In the genomic region with DNA sequence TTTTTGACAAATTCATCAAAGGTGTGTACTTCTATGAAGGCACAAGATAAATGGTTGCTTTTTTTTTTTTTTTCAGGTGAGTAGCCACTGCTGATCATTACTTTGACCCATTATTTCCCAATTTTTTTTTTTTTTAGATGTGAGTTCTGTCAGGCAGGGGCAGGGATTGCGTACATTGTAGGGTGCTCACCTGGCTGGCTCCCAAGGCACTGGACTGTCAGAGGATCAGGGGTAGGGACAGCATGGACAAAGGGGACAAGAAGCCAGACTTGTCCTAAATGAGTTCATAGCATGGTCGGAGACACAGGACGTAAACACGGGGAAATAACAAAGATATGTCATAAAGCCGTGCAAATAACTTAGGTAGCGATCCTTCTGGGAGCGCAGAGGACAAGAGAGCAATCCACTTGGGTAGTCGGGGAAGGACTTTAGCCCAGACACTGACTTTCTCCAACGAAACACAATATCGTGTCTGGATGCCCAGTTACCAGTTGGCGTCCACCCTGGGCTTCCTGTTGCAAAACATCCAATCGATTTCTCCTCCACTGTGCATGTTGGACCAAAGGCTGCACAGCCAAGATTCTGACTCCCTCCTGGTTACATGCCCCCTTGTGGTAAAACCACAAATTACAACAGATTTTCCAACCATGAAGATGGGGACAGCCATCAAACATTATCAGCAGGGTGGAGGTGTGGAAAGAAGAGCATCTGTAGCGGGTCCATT, we compare ENCODE assay signal across 10 cellular contexts. TPM values are rescaled to one million over a fixed set of nuclear protein-coding genes. Genes with fewer than 3 reads are reported as not detected.
DNase-seq lines count a peak whose midpoint lies in the region; ATAC-seq, FAIRE-seq and TF ChIP-seq lines count a peak whose summit lies in the region.
"Had no signal": no experiment of that assay in that cellular context is flagged by ENCODE, and none has a peak within 500 bp of the region (broad histone marks: within the 10 kb centered on the region; RNA-seq: fewer than 3 reads in every experiment).

No MANE protein-coding gene starts in this region.

- H3K4me2 ChIP-seq in keratinocyte (ENCODE audit: control insufficient read depth, extremely low read depth, insufficient read depth, low read depth, low read length): no peak overlapping the region

- no peak for FAIRE-seq in keratinocyte (lab: Jason Lieb, UNC)

- no peak overlapping the region for H2AFZ ChIP-seq in keratinocyte (ENCODE audit: control insufficient read depth, low read length)

- TF ChIP-seq CTCF in keratinocyte (optimal IDR thresholded peaks at IDR 0.05 in 1 of 3, IDR thresholded peaks at IDR 0.05 in 1 of 3, conservative IDR thresholded peaks at IDR 0.05 in 1 of 3; ENCODE audit: extremely low read depth in 1 of 3, insufficient read depth in 2 of 3, low read length in 3 of 3): peak; percentile 49 to 60 (median 57)

- dilution Hi-C loops in keratinocyte (cut with MboI; ENCODE audit: extremely low pct_ligation_motif_present, low sequenced_read_pairs): no loop called here

- TF ChIP-seq RAD21 in Ishikawa (IDR thresholded peaks at IDR 0.05; ENCODE audit: low read depth): peak; percentile 58

- no peak overlapping the region for H3K27ac Mint-ChIP-seq in activated CD4-positive, alpha-beta memory T cell treated with anti-CD3 and anti-CD28 coated beads for 36 hours
- H3K27ac Mint-ChIP-seq in activated naive CD8-positive, alpha-beta T cell treated with anti-CD3 and anti-CD28 coated beads, Interleukin-2, amount 50 U/mL, for 24 hours: no peak overlapping the region
- H3K27ac Mint-ChIP-seq: memory B cell; T-helper 1 cell treated with Interleukin-12 subunit alpha and Interleukin-12 subunit beta and Interleukin-4 antibody, amounts not matched to agents 30 μg/mL and 1 μg/mL, for 36 hours had no signal

- H3K4me1 Mint-ChIP-seq in activated CD4-positive, alpha-beta memory T cell treated with anti-CD3 and anti-CD28 coated beads for 36 hours (ENCODE audit: low read depth): peaks cover 17% of the 10 kb centered on the region
- H3K4me1 Mint-ChIP-seq in activated naive CD8-positive, alpha-beta T cell treated with anti-CD3 and anti-CD28 coated beads, Interleukin-2, amount 50 U/mL, for 24 hours: peaks cover 28% of the 10 kb centered on the region

- no peak for TF ChIP-seq EP300 in Ishikawa (IDR thresholded peaks at IDR 0.05; ENCODE audit: borderline replicate concordance)

- CTCF ChIA-PET in activated CD4-positive, alpha-beta memory T cell treated with anti-CD3 and anti-CD28 coated beads for 36 hours (lab: Charles Lee): interaction anchor here (0.8 to 3.7 kb wide), 8 partner anchors 11 to 223 kb away, joined by 3 to 49 read pairs (median 6); no protein-coding TSS in a partner anchor

- no peak overlapping the region for H3K27ac ChIP-seq in keratinocyte (ENCODE audit: control insufficient read depth, insufficient read depth, low read length)

- H3K27me3 Mint-ChIP-seq in activated CD4-positive, alpha-beta memory T cell treated with anti-CD3 and anti-CD28 coated beads for 36 hours: no peaks in the 10 kb centered on the region
- peaks cover 2% of the 10 kb centered on the region for H3K27me3 Mint-ChIP-seq in activated naive CD8-positive, alpha-beta T cell treated with anti-CD3 and anti-CD28 coated beads, Interleukin-2, amount 50 U/mL, for 24 hours
- H3K27me3 Mint-ChIP-seq: memory B cell had no signal

- ATAC-seq in activated naive CD8-positive, alpha-beta T cell treated with anti-CD3 and anti-CD28 coated beads, Interleukin-2, amount 50 U/mL, for 24 hours: no peak
- no peak for ATAC-seq in HG03095 (IDR thresholded peaks at IDR 0.05; ENCODE audit: unreplicated experiment)

- no peaks in the 10 kb centered on the region for H3K9me3 Mint-ChIP-seq in activated CD4-positive, alpha-beta memory T cell treated with anti-CD3 and anti-CD28 coated beads for 36 hours
- H3K9me3 Mint-ChIP-seq in activated naive CD8-positive, alpha-beta T cell treated with anti-CD3 and anti-CD28 coated beads, Interleukin-2, amount 50 U/mL, for 24 hours: no peaks in the 10 kb centered on the region
- H3K9me3 Mint-ChIP-seq: memory B cell; T-helper 1 cell treated with Interleukin-12 subunit alpha and Interleukin-12 subunit beta and Interleukin-4 antibody, amounts not matched to agents 30 μg/mL and 1 μg/mL, for 36 hours had no signal

- H3K4me1 ChIP-seq in keratinocyte (ENCODE audit: control insufficient read depth, extremely low read depth, insufficient read depth, low read length): peaks cover 10% of the 10 kb centered on the region

- DNase-seq in NCI-H1417 (lab: John Stamatoyannopoulos, UW) (peak in 2 of 3 experiments; percentile 33 to 43), NCI-H1417 treated with DMSO at 0.1 percent for 48 hours (lab: John Stamatoyannopoulos, UW) (no peak), keratinocyte (ENCODE audit: low read depth, low spot score) (no peak)
- peak; percentile 20 for DNase-seq in activated CD4-positive, alpha-beta memory T cell treated with anti-CD3 and anti-CD28 coated beads for 36 hours
- no peak for DNase-seq in activated effector memory CD4-positive, alpha-beta T cell treated with anti-CD3 and anti-CD28 coated beads, Interleukin-2, amount 50 U/mL, for 16 hours
- DNase-seq in activated naive CD8-positive, alpha-beta T cell treated with anti-CD3 and anti-CD28 coated beads, Interleukin-2, amount 50 U/mL, for 24 hours: no peak

- H3K36me3 Mint-ChIP-seq in activated CD4-positive, alpha-beta memory T cell treated with anti-CD3 and anti-CD28 coated beads for 36 hours: no peaks in the 10 kb centered on the region
- no peaks in the 10 kb centered on the region for H3K36me3 Mint-ChIP-seq in activated naive CD8-positive, alpha-beta T cell treated with anti-CD3 and anti-CD28 coated beads, Interleukin-2, amount 50 U/mL, for 24 hours (ENCODE audit: low read depth)

- no peaks in the 10 kb centered on the region for H4K20me1 ChIP-seq in keratinocyte (ENCODE audit: control insufficient read depth, extremely low read depth, insufficient read depth, low read length)

- H3K4me3 Mint-ChIP-seq in activated CD4-positive, alpha-beta memory T cell treated with anti-CD3 and anti-CD28 coated beads for 36 hours: no peak overlapping the region
- H3K4me3 Mint-ChIP-seq in activated naive CD8-positive, alpha-beta T cell treated with anti-CD3 and anti-CD28 coated beads, Interleukin-2, amount 50 U/mL, for 24 hours: no peak overlapping the region
- H3K4me3 Mint-ChIP-seq: memory B cell; T-helper 1 cell treated with Interleukin-12 subunit alpha and Interleukin-12 subunit beta and Interleukin-4 antibody, amounts not matched to agents 30 μg/mL and 1 μg/mL, for 36 hours had no signal

- no peaks in the 10 kb centered on the region for H3K79me2 ChIP-seq in keratinocyte (ENCODE audit: control insufficient read depth, insufficient read depth, low read length)

- H3K9ac ChIP-seq in keratinocyte (ENCODE audit: control insufficient read depth, extremely low read depth, insufficient read depth, low read length): no peak overlapping the region

- POLR2A ChIA-PET in activated CD4-positive, alpha-beta memory T cell treated with anti-CD3 and anti-CD28 coated beads for 36 hours (lab: Charles Lee): no interaction called here

- no peaks in the 10 kb centered on the region for H3K9me1 ChIP-seq in keratinocyte (ENCODE audit: control insufficient read depth, extremely low read depth, insufficient read depth, low read length)

- intact Hi-C loops in activated CD4-positive, alpha-beta memory T cell treated with anti-CD3 and anti-CD28 coated beads for 36 hours (cut with micrococcal nuclease): loop anchor here (1.0 kb wide), 1 partner anchor 203 kb away; no protein-coding TSS in a partner anchor

- no peak overlapping the region for H3K4me3 ChIP-seq in keratinocyte (ENCODE audit: control insufficient read depth in 2 of 3, extremely low read depth in 1 of 3, insufficient read depth in 2 of 3, low read depth in 1 of 3, low read length in 3 of 3)

- H3K36me3 ChIP-seq in keratinocyte (ENCODE audit: control insufficient read depth in 2 of 2, extremely low read depth in 1 of 2, insufficient read depth in 2 of 2, low read length in 2 of 2): no peaks in the 10 kb centered on the region

- H3K9me3 ChIP-seq in keratinocyte (ENCODE audit: control insufficient read depth, low read depth, low read length): no peaks in the 10 kb centered on the region

- no peaks in the 10 kb centered on the region for H3K27me3 ChIP-seq in keratinocyte (ENCODE audit: control insufficient read depth, extremely low read depth, insufficient read depth, low read length)

TF ChIP-seq in Ishikawa, 13 proteins besides CTCF, POLR2A, EP300 and RAD21 (continues in another document):
- no peak for TF ChIP-seq FOXM1 (IDR thresholded peaks at IDR 0.05; ENCODE audit: borderline replicate concordance, low read depth)
- no peak for TF ChIP-seq ZBTB7A (IDR thresholded peaks at IDR 0.05; ENCODE audit: low read depth)
- TF ChIP-seq, protein P1, sequence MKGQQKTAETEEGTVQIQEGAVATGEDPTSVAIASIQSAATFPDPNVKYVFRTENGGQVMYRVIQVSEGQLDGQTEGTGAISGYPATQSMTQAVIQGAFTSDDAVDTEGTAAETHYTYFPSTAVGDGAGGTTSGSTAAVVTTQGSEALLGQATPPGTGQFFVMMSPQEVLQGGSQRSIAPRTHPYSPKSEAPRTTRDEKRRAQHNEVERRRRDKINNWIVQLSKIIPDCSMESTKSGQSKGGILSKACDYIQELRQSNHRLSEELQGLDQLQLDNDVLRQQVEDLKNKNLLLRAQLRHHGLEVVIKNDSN (IDR thresholded peaks at IDR 0.05): no peak
- no peak for TF ChIP-seq YY1 (IDR thresholded peaks at IDR 0.05; ENCODE audit: low read depth)
- no peak for TF ChIP-seq CREB1 (IDR thresholded peaks at IDR 0.05; ENCODE audit: low read depth)
- no peak for TF ChIP-seq TEAD4 (IDR thresholded peaks at IDR 0.05)
- no peak for TF ChIP-seq TAF1 (IDR thresholded peaks at IDR 0.05; ENCODE audit: low read depth)
- no peak for TF ChIP-seq TCF12 (IDR thresholded peaks at IDR 0.05; ENCODE audit: low read depth)
- no peak for TF ChIP-seq EGR1 (IDR thresholded peaks at IDR 0.05)
- TF ChIP-seq, protein P2, sequence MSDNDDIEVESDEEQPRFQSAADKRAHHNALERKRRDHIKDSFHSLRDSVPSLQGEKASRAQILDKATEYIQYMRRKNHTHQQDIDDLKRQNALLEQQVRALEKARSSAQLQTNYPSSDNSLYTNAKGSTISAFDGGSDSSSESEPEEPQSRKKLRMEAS (IDR thresholded peaks at IDR 0.05): no peak

RNA-seq across cellular contexts. Expression of a gene that starts 27.5 kb away (rescaled TPM):
- total RNA-seq in activated CD4-positive, alpha-beta memory T cell treated with anti-CD3 and anti-CD28 coated beads for 36 hours: 10 to 100 TPM; 13.9 to 16.8 TPM
- polyA plus RNA-seq in keratinocyte: 6.1 to 10.1 TPM (median 8.1 TPM) in 3 replicates
- 3.6 TPM for polyA plus RNA-seq in keratinocyte (2011; ENCODE audit: low read depth)
- polyA plus RNA-seq in keratinocyte (2011; cell fraction: cytosol; rRNA removed): 6.9 and 9.8 TPM in 2 replicates
- 9.6 and 10.4 TPM in 2 replicates for polyA plus RNA-seq in keratinocyte (2011; cell fraction: nucleus; rRNA removed)
- 2.4 and 8.9 TPM in 2 replicates for polyA plus RNA-seq in keratinocyte (2012; ENCODE audit: low replicate concordance)
- polyA minus RNA-seq in keratinocyte: 3.2 to 17.6 TPM (median 9.6 TPM) in 3 replicates
- polyA minus RNA-seq in keratinocyte (2011; cell fraction: cytosol; rRNA and poly(A)+ RNA removed): 6.5 TPM
- polyA minus RNA-seq in keratinocyte (2011; cell fraction: nucleus; rRNA and poly(A)+ RNA removed): 13.9 and 24.7 TPM in 2 replicates

Comparison
In these comparisons a context has a peak if more than half of its experiments do, and no peak if none do; other contexts are left out.
1. DNase-seq: peak in NCI-H1417 (2 of 3) and activated CD4-positive, alpha-beta memory T cell treated with anti-CD3 and anti-CD28 coated beads for 36 hours (single experiment); none in NCI-H1417 treated with DMSO at 0.1 percent for 48 hours (single experiment), keratinocyte (single experiment), activated effector memory CD4-positive, alpha-beta T cell treated with anti-CD3 and anti-CD28 coated beads, Interleukin-2, amount 50 U/mL, for 16 hours (single experiment) and activated naive CD8-positive, alpha-beta T cell treated with anti-CD3 and anti-CD28 coated beads, Interleukin-2, amount 50 U/mL, for 24 hours (single experiment).